ENCODE assay signal across 6 cellular contexts in the genomic region with DNA sequence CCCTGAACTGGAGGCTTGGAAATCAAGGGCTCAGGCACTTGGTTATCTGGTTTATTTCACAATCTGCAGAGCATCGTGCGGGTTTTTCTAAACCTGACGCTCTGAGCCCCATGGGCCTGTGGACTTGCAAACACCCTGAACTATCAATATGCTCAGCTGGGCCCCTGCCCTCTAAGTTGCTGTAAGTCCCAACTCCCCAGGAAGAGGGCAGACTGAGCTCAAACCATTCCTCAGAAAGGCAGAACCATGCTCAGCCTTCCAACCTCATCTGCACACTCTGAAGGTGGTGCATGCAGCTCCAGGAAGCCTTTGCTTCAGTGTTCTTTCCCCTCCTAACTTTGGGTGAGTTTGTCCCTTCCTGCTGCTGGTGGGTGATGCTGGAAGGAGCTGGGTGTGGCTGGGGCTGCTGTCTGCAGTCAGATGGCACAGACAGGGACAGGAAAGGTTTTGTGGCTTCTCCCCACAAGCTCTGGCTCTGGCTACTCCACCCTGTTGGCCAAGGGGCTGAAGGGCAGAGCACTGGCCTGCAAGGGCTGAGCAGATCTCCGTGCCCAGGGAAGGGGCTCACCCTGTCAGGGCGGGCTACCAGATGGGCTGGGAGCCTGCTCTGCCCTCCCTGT. TPM values are rescaled to one million over a fixed set of nuclear protein-coding genes. Genes with fewer than 3 reads are reported as not detected.
"Had no signal": no experiment of that assay in that cellular context is flagged by ENCODE, and none has a peak within 500 bp of the region (broad histone marks: within the 10 kb centered on the region; RNA-seq: fewer than 3 reads in every experiment).

No MANE protein-coding gene starts in this region.

RNA-seq across cellular contexts. Expression of gene ANXA8L1, which starts 3.8 kb away (rescaled TPM):
- total RNA-seq: LHCN-M2, NCI-H460, OCI-LY7, Peyer's patch, SJCRH30, SK-MEL-5 had no signal
